Comparison of ENCODE assay signal across 2 cellular contexts in the genomic region with DNA sequence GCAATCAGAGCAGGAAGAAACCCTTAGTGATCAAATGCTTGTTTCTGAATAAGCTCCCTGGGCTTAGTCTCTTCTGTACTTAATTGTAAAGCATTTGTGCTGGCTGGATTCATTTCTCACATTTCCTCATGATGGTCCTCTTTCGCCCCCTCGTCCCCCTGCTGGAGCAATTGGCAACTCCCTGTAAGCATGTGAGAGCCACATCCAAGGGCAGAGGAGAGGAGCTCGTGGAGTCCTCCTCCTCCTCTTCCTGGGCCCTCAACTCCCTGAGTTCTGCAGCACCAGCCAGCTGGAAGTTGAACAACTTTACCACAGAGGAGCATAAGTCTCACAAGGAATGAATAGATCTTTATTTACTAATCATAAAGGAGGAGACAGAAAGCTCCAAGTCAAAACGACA.
TF ChIP-seq lines count a peak whose summit lies in the region.

No MANE protein-coding gene starts in this region.

TF ChIP-seq in HEK293, 187 proteins besides CTCF, POLR2A, EP300 and RAD21 (continued from another document):
- TF ChIP-seq ZNF404 (tag by site-specific recombination; IDR thresholded peaks at IDR 0.05) (no peak), ZNF529 (tag by site-specific recombination; IDR thresholded peaks at IDR 0.05; ENCODE audit: insufficient replicate concordance) (no peak), BCL11A (tag by site-specific recombination; IDR thresholded peaks at IDR 0.05; ENCODE audit: low read depth) (no peak), ZNF2 (tag by site-specific recombination; IDR thresholded peaks at IDR 0.05) (no peak), ZSCAN16 (tag by site-specific recombination; IDR thresholded peaks at IDR 0.05) (no peak), ZNF157 (tag by site-specific recombination; IDR thresholded peaks at IDR 0.05) (no peak)

TF ChIP-seq in WTC11, 78 proteins besides CTCF, POLR2A, EP300 and RAD21 (continued from another document):
- TF ChIP-seq, protein P1, sequence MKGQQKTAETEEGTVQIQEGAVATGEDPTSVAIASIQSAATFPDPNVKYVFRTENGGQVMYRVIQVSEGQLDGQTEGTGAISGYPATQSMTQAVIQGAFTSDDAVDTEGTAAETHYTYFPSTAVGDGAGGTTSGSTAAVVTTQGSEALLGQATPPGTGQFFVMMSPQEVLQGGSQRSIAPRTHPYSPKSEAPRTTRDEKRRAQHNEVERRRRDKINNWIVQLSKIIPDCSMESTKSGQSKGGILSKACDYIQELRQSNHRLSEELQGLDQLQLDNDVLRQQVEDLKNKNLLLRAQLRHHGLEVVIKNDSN (CRISPR knock-in tag; IDR thresholded peaks at IDR 0.05): no peak
- TF ChIP-seq ZNF138 (CRISPR knock-in tag; conservative IDR thresholded peaks at IDR 0.05) (no peak), CREB1 (CRISPR knock-in tag; IDR thresholded peaks at IDR 0.05) (no peak), ZNF219 (CRISPR knock-in tag; IDR thresholded peaks at IDR 0.05; ENCODE audit: borderline replicate concordance) (no peak), HMGA2 (CRISPR knock-in tag; IDR thresholded peaks at IDR 0.05) (no peak), FOXJ3 (CRISPR knock-in tag; IDR thresholded peaks at IDR 0.05; ENCODE audit: borderline replicate concordance) (no peak), ATF1 (CRISPR knock-in tag; IDR thresholded peaks at IDR 0.05) (no peak), GRHL2 (CRISPR knock-in tag; IDR thresholded peaks at IDR 0.05; ENCODE audit: insufficient replicate concordance, severe bottlenecking) (no peak), SP1 (CRISPR knock-in tag; conservative IDR thresholded peaks at IDR 0.05) (no peak)
- TF ChIP-seq, protein P2, sequence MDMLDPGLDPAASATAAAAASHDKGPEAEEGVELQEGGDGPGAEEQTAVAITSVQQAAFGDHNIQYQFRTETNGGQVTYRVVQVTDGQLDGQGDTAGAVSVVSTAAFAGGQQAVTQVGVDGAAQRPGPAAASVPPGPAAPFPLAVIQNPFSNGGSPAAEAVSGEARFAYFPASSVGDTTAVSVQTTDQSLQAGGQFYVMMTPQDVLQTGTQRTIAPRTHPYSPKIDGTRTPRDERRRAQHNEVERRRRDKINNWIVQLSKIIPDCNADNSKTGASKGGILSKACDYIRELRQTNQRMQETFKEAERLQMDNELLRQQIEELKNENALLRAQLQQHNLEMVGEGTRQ (CRISPR knock-in tag; IDR thresholded peaks at IDR 0.05): no peak
- TF ChIP-seq, protein P3, sequence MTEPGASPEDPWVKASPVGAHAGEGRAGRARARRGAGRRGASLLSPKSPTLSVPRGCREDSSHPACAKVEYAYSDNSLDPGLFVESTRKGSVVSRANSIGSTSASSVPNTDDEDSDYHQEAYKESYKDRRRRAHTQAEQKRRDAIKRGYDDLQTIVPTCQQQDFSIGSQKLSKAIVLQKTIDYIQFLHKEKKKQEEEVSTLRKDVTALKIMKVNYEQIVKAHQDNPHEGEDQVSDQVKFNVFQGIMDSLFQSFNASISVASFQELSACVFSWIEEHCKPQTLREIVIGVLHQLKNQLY (CRISPR knock-in tag; IDR thresholded peaks at IDR 0.05): no peak
- TF ChIP-seq, protein P4, sequence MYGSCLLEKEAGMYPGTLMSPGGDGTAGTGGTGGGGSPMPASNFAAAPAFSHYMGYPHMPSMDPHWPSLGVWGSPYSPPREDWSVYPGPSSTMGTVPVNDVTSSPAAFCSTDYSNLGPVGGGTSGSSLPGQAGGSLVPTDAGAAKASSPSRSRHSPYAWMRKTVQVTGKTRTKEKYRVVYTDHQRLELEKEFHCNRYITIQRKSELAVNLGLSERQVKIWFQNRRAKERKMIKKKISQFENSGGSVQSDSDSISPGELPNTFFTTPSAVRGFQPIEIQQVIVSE (CRISPR knock-in tag; IDR thresholded peaks at IDR 0.05; ENCODE audit: borderline replicate concordance): no peak
- TF ChIP-seq, protein P5, sequence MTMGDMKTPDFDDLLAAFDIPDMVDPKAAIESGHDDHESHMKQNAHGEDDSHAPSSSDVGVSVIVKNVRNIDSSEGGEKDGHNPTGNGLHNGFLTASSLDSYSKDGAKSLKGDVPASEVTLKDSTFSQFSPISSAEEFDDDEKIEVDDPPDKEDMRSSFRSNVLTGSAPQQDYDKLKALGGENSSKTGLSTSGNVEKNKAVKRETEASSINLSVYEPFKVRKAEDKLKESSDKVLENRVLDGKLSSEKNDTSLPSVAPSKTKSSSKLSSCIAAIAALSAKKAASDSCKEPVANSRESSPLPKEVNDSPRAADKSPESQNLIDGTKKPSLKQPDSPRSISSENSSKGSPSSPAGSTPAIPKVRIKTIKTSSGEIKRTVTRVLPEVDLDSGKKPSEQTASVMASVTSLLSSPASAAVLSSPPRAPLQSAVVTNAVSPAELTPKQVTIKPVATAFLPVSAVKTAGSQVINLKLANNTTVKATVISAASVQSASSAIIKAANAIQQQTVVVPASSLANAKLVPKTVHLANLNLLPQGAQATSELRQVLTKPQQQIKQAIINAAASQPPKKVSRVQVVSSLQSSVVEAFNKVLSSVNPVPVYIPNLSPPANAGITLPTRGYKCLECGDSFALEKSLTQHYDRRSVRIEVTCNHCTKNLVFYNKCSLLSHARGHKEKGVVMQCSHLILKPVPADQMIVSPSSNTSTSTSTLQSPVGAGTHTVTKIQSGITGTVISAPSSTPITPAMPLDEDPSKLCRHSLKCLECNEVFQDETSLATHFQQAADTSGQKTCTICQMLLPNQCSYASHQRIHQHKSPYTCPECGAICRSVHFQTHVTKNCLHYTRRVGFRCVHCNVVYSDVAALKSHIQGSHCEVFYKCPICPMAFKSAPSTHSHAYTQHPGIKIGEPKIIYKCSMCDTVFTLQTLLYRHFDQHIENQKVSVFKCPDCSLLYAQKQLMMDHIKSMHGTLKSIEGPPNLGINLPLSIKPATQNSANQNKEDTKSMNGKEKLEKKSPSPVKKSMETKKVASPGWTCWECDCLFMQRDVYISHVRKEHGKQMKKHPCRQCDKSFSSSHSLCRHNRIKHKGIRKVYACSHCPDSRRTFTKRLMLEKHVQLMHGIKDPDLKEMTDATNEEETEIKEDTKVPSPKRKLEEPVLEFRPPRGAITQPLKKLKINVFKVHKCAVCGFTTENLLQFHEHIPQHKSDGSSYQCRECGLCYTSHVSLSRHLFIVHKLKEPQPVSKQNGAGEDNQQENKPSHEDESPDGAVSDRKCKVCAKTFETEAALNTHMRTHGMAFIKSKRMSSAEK (CRISPR knock-in tag; IDR thresholded peaks at IDR 0.05; ENCODE audit: borderline replicate concordance): no peak
TF ChIP-seq in WTC11: peak in this region for 0.
